ENCODE assay signal across 8 cellular contexts in genomic region chr5:138975098-138975847, GRCh38.
DNase-seq lines count a peak whose midpoint lies in the region; TF ChIP-seq lines count a peak whose summit lies in the region.

No MANE protein-coding gene starts in this region.

- no peak for TF ChIP-seq CTCF in GM06990 (IDR thresholded peaks at IDR 0.05; ENCODE audit: insufficient read depth, low read length, poor library complexity, severe bottlenecking)
- TF ChIP-seq CTCF in cardiac muscle cell (IDR thresholded peaks at IDR 0.05; ENCODE audit: low read depth, low read length): no peak
- TF ChIP-seq CTCF in sigmoid colon (IDR thresholded peaks at IDR 0.05): no peak

- H3K27ac ChIP-seq in cardiac muscle cell (peak overlapping the region; percentile 83), sigmoid colon (peak overlapping the region; percentile 24 to 67 (median 58))

- WGBS in sigmoid colon, 2 donors: 83 to 87% methylated on average over 10 of the region's 10 CpGs

- no peak overlapping the region for H3K4me3 ChIP-seq in GM06990 (replicated peaks; ENCODE audit: low read depth, low read length)
- no peak overlapping the region for H3K4me3 ChIP-seq in cardiac muscle cell
- no peak overlapping the region for H3K4me3 ChIP-seq in sigmoid colon

- DNase-seq in GM06990 (ENCODE audit: extremely low read depth, insufficient read length): peak; percentile 25
- DNase-seq in SW480 (ENCODE audit: low spot score): peak; percentile 72
- peak; percentile 67 to 91 for DNase-seq in cardiac muscle cell (ENCODE audit: low read depth in 1 of 2, low spot score in 1 of 2)
- DNase-seq in sigmoid colon: peak; percentile 79
- no peak for DNase-seq in erythroblast (lab: John Stamatoyannopoulos, UW)
- no peak for DNase-seq in HCEC 1CT
- no peak for DNase-seq in NCI-H2107 (lab: John Stamatoyannopoulos, UW)
- no peak for DNase-seq in NCI-H1436 treated with DMSO at 0.1 percent for 48 hours (lab: John Stamatoyannopoulos, UW)

- no peak for TF ChIP-seq POLR2A in sigmoid colon (IDR thresholded peaks at IDR 0.05)
- TF ChIP-seq POLR2A in erythroblast (IDR thresholded peaks at IDR 0.05; ENCODE audit: low read length): no peak

- H3K36me3 ChIP-seq in GM06990 (ENCODE audit: control insufficient read depth, insufficient read depth, low read length): no peaks in the 10 kb centered on the region; the same call in 1 of the 2 replicates
- no peaks in the 10 kb centered on the region for H3K36me3 ChIP-seq in cardiac muscle cell
- no peaks in the 10 kb centered on the region for H3K36me3 ChIP-seq in sigmoid colon

- H3K9me3 ChIP-seq in cardiac muscle cell (ENCODE audit: low read depth) (no peaks in the 10 kb centered on the region), sigmoid colon (no peaks in the 10 kb centered on the region)

- intact Hi-C loops in sigmoid colon (cut with DNase I): no loop called here

- no peaks in the 10 kb centered on the region for H3K27me3 ChIP-seq in GM06990 (replicated peaks; ENCODE audit: control insufficient read depth, insufficient read depth, low read length)
- no peaks in the 10 kb centered on the region for H3K27me3 ChIP-seq in cardiac muscle cell
- H3K27me3 ChIP-seq in sigmoid colon: no peaks in the 10 kb centered on the region

- TF ChIP-seq EP300 in sigmoid colon (IDR thresholded peaks at IDR 0.05): no peak

- peaks cover 49% of the 10 kb centered on the region for H3K4me1 ChIP-seq in cardiac muscle cell (ENCODE audit: low read depth)
- H3K4me1 ChIP-seq in sigmoid colon: peaks cover 0 to 43% (median 27%) of the 10 kb centered on the region in 4 donors

Comparison
In these comparisons a context has a peak if more than half of its experiments do, and no peak if none do; other contexts are left out.
1. DNase-seq: peak in GM06990 (single experiment), SW480 (single experiment), cardiac muscle cell (2 of 2) and sigmoid colon (single experiment); none in erythroblast (0 of 2), HCEC 1CT (single experiment), NCI-H2107 (single experiment) and NCI-H1436 treated with DMSO at 0.1 percent for 48 hours (single experiment).